In the genomic region with DNA sequence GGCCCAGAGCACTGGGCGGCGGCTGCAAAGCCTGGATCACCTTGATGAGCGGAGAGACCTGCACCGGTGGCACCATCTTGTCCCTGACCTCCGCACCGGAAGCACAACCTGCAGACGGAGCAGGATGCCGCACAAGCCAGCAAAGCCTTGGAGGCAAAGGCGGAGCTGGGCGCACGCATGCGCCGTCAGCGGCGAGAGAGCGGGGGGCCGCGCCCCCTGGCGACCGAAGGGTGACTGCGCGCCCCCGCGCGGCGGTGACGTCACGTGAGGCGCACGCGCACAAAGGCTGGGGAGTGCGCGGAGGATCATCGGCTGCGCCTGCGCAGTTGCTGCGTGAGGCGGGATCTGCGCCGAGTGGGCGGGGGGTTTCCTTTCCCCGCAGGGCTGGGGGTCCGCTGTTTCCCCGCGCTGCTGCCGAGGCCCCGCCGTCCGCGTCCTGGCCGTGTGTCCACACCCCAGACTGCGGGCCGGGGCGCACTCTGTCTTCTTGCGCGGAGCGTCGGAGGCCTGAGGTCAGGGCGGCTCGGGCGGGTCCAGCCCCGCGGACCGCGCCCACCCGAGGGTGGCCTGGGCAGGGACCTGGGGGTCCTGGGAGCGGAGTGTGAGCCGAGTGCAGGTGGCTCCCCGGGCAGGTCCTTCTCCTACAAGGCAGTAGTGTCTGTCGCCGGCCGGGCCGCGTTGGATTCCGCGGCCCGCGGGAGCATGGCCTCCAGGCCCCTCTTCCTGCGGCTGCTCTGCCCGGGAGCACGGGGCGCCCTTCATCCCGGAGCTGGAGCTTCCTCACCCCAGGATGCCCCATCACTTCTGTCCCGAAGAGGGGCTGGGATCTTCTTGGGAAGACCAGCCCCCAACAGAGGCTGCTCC, we compare ENCODE assay signal across 1 cellular context.
TF ChIP-seq lines count a peak whose summit lies in the region.

A gene with protein sequence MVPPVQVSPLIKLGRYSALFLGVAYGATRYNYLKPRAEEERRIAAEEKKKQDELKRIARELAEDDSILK (minus strand): TSS at position 105 of the 864 bp plus-strand sequence. CDS start 29 bp downstream, at position 76.
TSS of gene MYL5 (plus strand) at position 371 of the 864 bp plus-strand sequence. CDS start 3,485 bp downstream, outside the sequence.

TF ChIP-seq in K562, 482 proteins besides CTCF, POLR2A, EP300 and RAD21 (continued from another document and continues in another):
- TF ChIP-seq CREB5 (CRISPR knock-in tag; IDR thresholded peaks at IDR 0.05) (no peak), ESRRA (IDR thresholded peaks at IDR 0.05; ENCODE audit: borderline replicate concordance, low read depth) (peak; percentile 93), FOXO4 (CRISPR knock-in tag; IDR thresholded peaks at IDR 0.05) (no peak), STAT5B (CRISPR knock-in tag; IDR thresholded peaks at IDR 0.05) (no peak), DDX20 (tag; IDR thresholded peaks at IDR 0.05; ENCODE audit: low read depth) (no peak), ZNF785 (CRISPR knock-in tag; IDR thresholded peaks at IDR 0.05) (no peak), TBL1XR1 (IDR thresholded peaks at IDR 0.05; ENCODE audit: low read length in 2 of 2) (no peak), DNMT1 (IDR thresholded peaks at IDR 0.05) (no peak), SRSF9 (IDR thresholded peaks at IDR 0.05; ENCODE audit: borderline replicate concordance, low read depth, low read length) (no peak), ILF3 (IDR thresholded peaks at IDR 0.05; ENCODE audit: borderline replicate concordance) (no peak), ZBTB12 (CRISPR knock-in tag; IDR thresholded peaks at IDR 0.05) (peak; percentile 95), SPI1 (IDR thresholded peaks at IDR 0.05; ENCODE audit: borderline replicate concordance, low read depth, low read length) (no peak), NCOA2 (IDR thresholded peaks at IDR 0.05; ENCODE audit: partially characterized antibody in 2 of 2) (no peak), OTX1 (CRISPR knock-in tag; IDR thresholded peaks at IDR 0.05) (no peak), DIDO1 (tag; IDR thresholded peaks at IDR 0.05; ENCODE audit: low read depth) (no peak), RB1 (IDR thresholded peaks at IDR 0.05; ENCODE audit: low read depth) (peak; percentile 98), CHD1 (IDR thresholded peaks at IDR 0.05; ENCODE audit: low read length) (peak; percentile 50), CAMTA2 (CRISPR knock-in tag; conservative IDR thresholded peaks at IDR 0.05) (no peak), NEUROD1 (IDR thresholded peaks at IDR 0.05; ENCODE audit: borderline replicate concordance, low read depth, low read length, partially characterized antibody) (no peak), RNF2 (IDR thresholded peaks at IDR 0.05) (peak; percentile 27; the same call in 1 of the 2 replicates), JUNB (CRISPR knock-in tag; conservative IDR thresholded peaks at IDR 0.05) (peak; percentile 83), PPARD (CRISPR knock-in tag; IDR thresholded peaks at IDR 0.05) (no peak), ZBED1 (IDR thresholded peaks at IDR 0.05) (peak; percentile 83; the same call in 1 of the 2 replicates), ZNF830 (CRISPR knock-in tag; IDR thresholded peaks at IDR 0.05) (no peak), EWSR1 (IDR thresholded peaks at IDR 0.05; ENCODE audit: borderline replicate concordance, low read depth, partially characterized antibody) (no peak), GATAD2B (IDR thresholded peaks at IDR 0.05; ENCODE audit: borderline replicate concordance) (no peak), RBBP5 (IDR thresholded peaks at IDR 0.05; ENCODE audit: borderline replicate concordance, insufficient read depth, low read length, poor library complexity, severe bottlenecking) (peak; percentile 57), ELK1 (CRISPR knock-in tag; IDR thresholded peaks at IDR 0.05) (no peak), RBM17 (IDR thresholded peaks at IDR 0.05; ENCODE audit: borderline replicate concordance, low read depth, low read length) (no peak), RCOR1 (IDR thresholded peaks at IDR 0.05; ENCODE audit: borderline replicate concordance in 1 of 2, low read depth in 2 of 2, low read length in 2 of 2) (peak in 1 of 2 experiments; percentile 76; a peak in 2 of 4 replicates), MEF2A (IDR thresholded peaks at IDR 0.05; ENCODE audit: control insufficient read depth, low read depth, low read length) (no peak), NCOA1 (IDR thresholded peaks at IDR 0.05; ENCODE audit: low read depth) (no peak), PRPF4 (IDR thresholded peaks at IDR 0.05; ENCODE audit: insufficient read depth, low read depth, low read length, poor library complexity, severe bottlenecking) (no peak), FOXM1 (IDR thresholded peaks at IDR 0.05; ENCODE audit: low read depth) (no peak), FOXM1 (CRISPR knock-in tag; IDR thresholded peaks at IDR 0.05; ENCODE audit: low read depth) (peak; percentile 89), NFATC3 (IDR thresholded peaks at IDR 0.05) (no peak), CSDE1 (IDR thresholded peaks at IDR 0.05) (no peak; a peak in 1 of 4 replicates), FUS (optimal IDR thresholded peaks at IDR 0.05; ENCODE audit: low read depth, low read length) (peak; percentile 30), ZNF282 (CRISPR knock-in tag; IDR thresholded peaks at IDR 0.05) (no peak), ZNF586 (CRISPR knock-in tag; conservative IDR thresholded peaks at IDR 0.05) (no peak), THRAP3 (IDR thresholded peaks at IDR 0.05; ENCODE audit: borderline replicate concordance) (no peak), MIER1 (IDR thresholded peaks at IDR 0.05; ENCODE audit: low read depth) (no peak)
- TF ChIP-seq, protein P1, sequence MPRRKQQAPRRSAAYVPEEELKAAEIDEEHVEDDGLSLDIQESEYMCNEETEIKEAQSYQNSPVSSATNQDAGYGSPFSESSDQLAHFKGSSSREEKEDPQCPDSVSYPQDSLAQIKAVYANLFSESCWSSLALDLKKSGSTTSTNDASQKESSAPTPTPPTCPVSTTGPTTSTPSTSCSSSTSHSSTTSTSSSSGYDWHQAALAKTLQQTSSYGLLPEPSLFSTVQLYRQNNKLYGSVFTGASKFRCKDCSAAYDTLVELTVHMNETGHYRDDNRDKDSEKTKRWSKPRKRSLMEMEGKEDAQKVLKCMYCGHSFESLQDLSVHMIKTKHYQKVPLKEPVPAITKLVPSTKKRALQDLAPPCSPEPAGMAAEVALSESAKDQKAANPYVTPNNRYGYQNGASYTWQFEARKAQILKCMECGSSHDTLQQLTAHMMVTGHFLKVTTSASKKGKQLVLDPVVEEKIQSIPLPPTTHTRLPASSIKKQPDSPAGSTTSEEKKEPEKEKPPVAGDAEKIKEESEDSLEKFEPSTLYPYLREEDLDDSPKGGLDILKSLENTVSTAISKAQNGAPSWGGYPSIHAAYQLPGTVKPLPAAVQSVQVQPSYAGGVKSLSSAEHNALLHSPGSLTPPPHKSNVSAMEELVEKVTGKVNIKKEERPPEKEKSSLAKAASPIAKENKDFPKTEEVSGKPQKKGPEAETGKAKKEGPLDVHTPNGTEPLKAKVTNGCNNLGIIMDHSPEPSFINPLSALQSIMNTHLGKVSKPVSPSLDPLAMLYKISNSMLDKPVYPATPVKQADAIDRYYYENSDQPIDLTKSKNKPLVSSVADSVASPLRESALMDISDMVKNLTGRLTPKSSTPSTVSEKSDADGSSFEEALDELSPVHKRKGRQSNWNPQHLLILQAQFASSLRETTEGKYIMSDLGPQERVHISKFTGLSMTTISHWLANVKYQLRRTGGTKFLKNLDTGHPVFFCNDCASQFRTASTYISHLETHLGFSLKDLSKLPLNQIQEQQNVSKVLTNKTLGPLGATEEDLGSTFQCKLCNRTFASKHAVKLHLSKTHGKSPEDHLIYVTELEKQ (CRISPR knock-in tag; IDR thresholded peaks at IDR 0.05): no peak
- TF ChIP-seq, protein P2, sequence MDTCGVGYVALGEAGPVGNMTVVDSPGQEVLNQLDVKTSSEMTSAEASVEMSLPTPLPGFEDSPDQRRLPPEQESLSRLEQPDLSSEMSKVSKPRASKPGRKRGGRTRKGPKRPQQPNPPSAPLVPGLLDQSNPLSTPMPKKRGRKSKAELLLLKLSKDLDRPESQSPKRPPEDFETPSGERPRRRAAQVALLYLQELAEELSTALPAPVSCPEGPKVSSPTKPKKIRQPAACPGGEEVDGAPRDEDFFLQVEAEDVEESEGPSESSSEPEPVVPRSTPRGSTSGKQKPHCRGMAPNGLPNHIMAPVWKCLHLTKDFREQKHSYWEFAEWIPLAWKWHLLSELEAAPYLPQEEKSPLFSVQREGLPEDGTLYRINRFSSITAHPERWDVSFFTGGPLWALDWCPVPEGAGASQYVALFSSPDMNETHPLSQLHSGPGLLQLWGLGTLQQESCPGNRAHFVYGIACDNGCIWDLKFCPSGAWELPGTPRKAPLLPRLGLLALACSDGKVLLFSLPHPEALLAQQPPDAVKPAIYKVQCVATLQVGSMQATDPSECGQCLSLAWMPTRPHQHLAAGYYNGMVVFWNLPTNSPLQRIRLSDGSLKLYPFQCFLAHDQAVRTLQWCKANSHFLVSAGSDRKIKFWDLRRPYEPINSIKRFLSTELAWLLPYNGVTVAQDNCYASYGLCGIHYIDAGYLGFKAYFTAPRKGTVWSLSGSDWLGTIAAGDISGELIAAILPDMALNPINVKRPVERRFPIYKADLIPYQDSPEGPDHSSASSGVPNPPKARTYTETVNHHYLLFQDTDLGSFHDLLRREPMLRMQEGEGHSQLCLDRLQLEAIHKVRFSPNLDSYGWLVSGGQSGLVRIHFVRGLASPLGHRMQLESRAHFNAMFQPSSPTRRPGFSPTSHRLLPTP (IDR thresholded peaks at IDR 0.05; ENCODE audit: borderline replicate concordance, extremely low read depth, insufficient read length): no peak
- TF ChIP-seq, protein P3, sequence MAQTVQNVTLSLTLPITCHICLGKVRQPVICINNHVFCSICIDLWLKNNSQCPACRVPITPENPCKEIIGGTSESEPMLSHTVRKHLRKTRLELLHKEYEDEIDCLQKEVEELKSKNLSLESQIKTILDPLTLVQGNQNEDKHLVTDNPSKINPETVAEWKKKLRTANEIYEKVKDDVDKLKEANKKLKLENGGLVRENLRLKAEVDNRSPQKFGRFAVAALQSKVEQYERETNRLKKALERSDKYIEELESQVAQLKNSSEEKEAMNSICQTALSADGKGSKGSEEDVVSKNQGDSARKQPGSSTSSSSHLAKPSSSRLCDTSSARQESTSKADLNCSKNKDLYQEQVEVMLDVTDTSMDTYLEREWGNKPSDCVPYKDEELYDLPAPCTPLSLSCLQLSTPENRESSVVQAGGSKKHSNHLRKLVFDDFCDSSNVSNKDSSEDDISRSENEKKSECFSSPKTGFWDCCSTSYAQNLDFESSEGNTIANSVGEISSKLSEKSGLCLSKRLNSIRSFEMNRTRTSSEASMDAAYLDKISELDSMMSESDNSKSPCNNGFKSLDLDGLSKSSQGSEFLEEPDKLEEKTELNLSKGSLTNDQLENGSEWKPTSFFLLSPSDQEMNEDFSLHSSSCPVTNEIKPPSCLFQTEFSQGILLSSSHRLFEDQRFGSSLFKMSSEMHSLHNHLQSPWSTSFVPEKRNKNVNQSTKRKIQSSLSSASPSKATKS (CRISPR knock-in tag; IDR thresholded peaks at IDR 0.05): no peak
- TF ChIP-seq, protein P4, sequence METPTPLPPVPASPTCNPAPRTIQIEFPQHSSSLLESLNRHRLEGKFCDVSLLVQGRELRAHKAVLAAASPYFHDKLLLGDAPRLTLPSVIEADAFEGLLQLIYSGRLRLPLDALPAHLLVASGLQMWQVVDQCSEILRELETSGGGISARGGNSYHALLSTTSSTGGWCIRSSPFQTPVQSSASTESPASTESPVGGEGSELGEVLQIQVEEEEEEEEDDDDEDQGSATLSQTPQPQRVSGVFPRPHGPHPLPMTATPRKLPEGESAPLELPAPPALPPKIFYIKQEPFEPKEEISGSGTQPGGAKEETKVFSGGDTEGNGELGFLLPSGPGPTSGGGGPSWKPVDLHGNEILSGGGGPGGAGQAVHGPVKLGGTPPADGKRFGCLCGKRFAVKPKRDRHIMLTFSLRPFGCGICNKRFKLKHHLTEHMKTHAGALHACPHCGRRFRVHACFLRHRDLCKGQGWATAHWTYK (CRISPR knock-in tag; IDR thresholded peaks at IDR 0.05): no peak; the same call in 1 of the 2 replicates
